10 cellular contexts compared by ENCODE assay signal in genomic region chr14:68403794-68404522, GRCh38.
DNase-seq lines count a peak whose midpoint lies in the region; ATAC-seq and TF ChIP-seq lines count a peak whose summit lies in the region.
"Had no signal": no experiment of that assay in that cellular context is flagged by ENCODE, and none has a peak within 500 bp of the region (broad histone marks: within the 10 kb centered on the region; RNA-seq: fewer than 3 reads in every experiment).

No MANE protein-coding gene starts in this region.

- DNase-seq in stimulated activated naive CD8-positive, alpha-beta T cell treated with anti-CD3 and anti-CD28 coated beads, Interleukin-15, Interleukin-2, amounts not matched to agents 100 U/mL and 50 U/mL, for 24 hours, result no peak
- no peak for DNase-seq in activated naive CD8-positive, alpha-beta T cell treated with anti-CD3 and anti-CD28 coated beads, Interleukin-2, amount 10 ng/mL, durations not matched to agents 7 days and 5 days
- DNase-seq in natural killer cell (no peak), NCI-H82 treated with DMSO at 0.1 percent for 48 hours (lab: John Stamatoyannopoulos, UW; ENCODE audit: unreplicated experiment) (no peak), neural progenitor cell (ENCODE audit: low spot score) (no peak), EL (no peak)
- DNase-seq: Kasumi-1; stimulated activated CD4-positive, alpha-beta T cell treated with anti-CD3 and anti-CD28 coated beads, Interleukin-2, amount 100 ng/mL, for 24 hours had no signal

- no peaks in the 10 kb centered on the region for H3K9me3 ChIP-seq in neural progenitor cell (ENCODE audit: low read depth)

- H3K27me3 ChIP-seq in neural progenitor cell, result no peaks in the 10 kb centered on the region

- no peaks in the 10 kb centered on the region for H3K36me3 ChIP-seq in neural progenitor cell

- H4K20me1 ChIP-seq in neural progenitor cell (ENCODE audit: low read depth), result no peaks in the 10 kb centered on the region

- H3F3A ChIP-seq in neural progenitor cell (ENCODE audit: low read depth), result peaks cover 5% of the 10 kb centered on the region

- peak overlapping the region; percentile 14 for H3K4me3 Mint-ChIP-seq in stimulated activated naive CD8-positive, alpha-beta T cell treated with anti-CD3 and anti-CD28 coated beads, Interleukin-15, Interleukin-2, amounts not matched to agents 100 ng/mL and 50 ng/mL, for 24 hours
- no peak overlapping the region for H3K4me3 Mint-ChIP-seq in activated naive CD8-positive, alpha-beta T cell treated with anti-CD3 and anti-CD28 coated beads, Interleukin-2, amount 10 ng/mL, durations not matched to agents 7 days and 5 days
- peak overlapping the region; percentile 32 for H3K4me3 Mint-ChIP-seq in natural killer cell
- no peak overlapping the region for H3K4me3 Mint-ChIP-seq in neural progenitor cell

- H3K4me2 ChIP-seq in neural progenitor cell, result no peak overlapping the region

- H2AFZ ChIP-seq in neural progenitor cell (replicated peaks), result no peak overlapping the region

- no peaks in the 10 kb centered on the region for H3K79me2 ChIP-seq in neural progenitor cell (ENCODE audit: low read depth)

- POLR2A ChIA-PET in activated naive CD8-positive, alpha-beta T cell treated with anti-CD3 and anti-CD28 coated beads, Interleukin-2, amount 10 ng/mL, durations not matched to agents 7 days and 5 days (lab: Charles Lee), result no interaction called here

- TF ChIP-seq CTCF in natural killer cell (IDR thresholded peaks at IDR 0.05) (no peak), neural progenitor cell (IDR thresholded peaks at IDR 0.05) (no peak)

- H3K9ac ChIP-seq in neural progenitor cell, result no peak overlapping the region

- H3K27ac ChIP-seq in neural progenitor cell, result no peak overlapping the region

- no peaks in the 10 kb centered on the region for H3K9me3 Mint-ChIP-seq in stimulated activated naive CD8-positive, alpha-beta T cell treated with anti-CD3 and anti-CD28 coated beads, Interleukin-15, Interleukin-2, amounts not matched to agents 100 ng/mL and 50 ng/mL, for 24 hours
- no peaks in the 10 kb centered on the region for H3K9me3 Mint-ChIP-seq in activated naive CD8-positive, alpha-beta T cell treated with anti-CD3 and anti-CD28 coated beads, Interleukin-2, amount 10 ng/mL, durations not matched to agents 7 days and 5 days
- H3K9me3 Mint-ChIP-seq in natural killer cell, result no peaks in the 10 kb centered on the region
- H3K9me3 Mint-ChIP-seq in neural progenitor cell, result no peaks in the 10 kb centered on the region

- H3K27me3 Mint-ChIP-seq in stimulated activated naive CD8-positive, alpha-beta T cell treated with anti-CD3 and anti-CD28 coated beads, Interleukin-15, Interleukin-2, amounts not matched to agents 100 ng/mL and 50 ng/mL, for 24 hours, result no peaks in the 10 kb centered on the region
- H3K27me3 Mint-ChIP-seq in activated naive CD8-positive, alpha-beta T cell treated with anti-CD3 and anti-CD28 coated beads, Interleukin-2, amount 10 ng/mL, durations not matched to agents 7 days and 5 days, result no peaks in the 10 kb centered on the region
- H3K27me3 Mint-ChIP-seq in natural killer cell (ENCODE audit: low read depth in 2 of 2), result no peaks in the 10 kb centered on the region
- no peaks in the 10 kb centered on the region for H3K27me3 Mint-ChIP-seq in neural progenitor cell (ENCODE audit: insufficient read depth, low read depth)

- H3K27ac Mint-ChIP-seq in stimulated activated naive CD8-positive, alpha-beta T cell treated with anti-CD3 and anti-CD28 coated beads, Interleukin-15, Interleukin-2, amounts not matched to agents 100 ng/mL and 50 ng/mL, for 24 hours, result peak overlapping the region; percentile 76
- H3K27ac Mint-ChIP-seq in activated naive CD8-positive, alpha-beta T cell treated with anti-CD3 and anti-CD28 coated beads, Interleukin-2, amount 10 ng/mL, durations not matched to agents 7 days and 5 days, result peak overlapping the region; percentile 8
- H3K27ac Mint-ChIP-seq in natural killer cell (peak overlapping the region; percentile 70 to 78), neural progenitor cell (no peak overlapping the region)

- H3K4me1 Mint-ChIP-seq in stimulated activated naive CD8-positive, alpha-beta T cell treated with anti-CD3 and anti-CD28 coated beads, Interleukin-15, Interleukin-2, amounts not matched to agents 100 ng/mL and 50 ng/mL, for 24 hours (ENCODE audit: low read depth), result peaks cover 77% of the 10 kb centered on the region
- H3K4me1 Mint-ChIP-seq in activated naive CD8-positive, alpha-beta T cell treated with anti-CD3 and anti-CD28 coated beads, Interleukin-2, amount 10 ng/mL, durations not matched to agents 7 days and 5 days, result peaks cover 22% of the 10 kb centered on the region
- H3K4me1 Mint-ChIP-seq in natural killer cell, result peaks cover 67 to 68% of the 10 kb centered on the region in 2 donors
- H3K4me1 Mint-ChIP-seq in neural progenitor cell, result peaks cover 44% of the 10 kb centered on the region

- ATAC-seq in stimulated activated naive CD8-positive, alpha-beta T cell treated with anti-CD3 and anti-CD28 coated beads, Interleukin-15, Interleukin-2, amounts not matched to agents 100 U/mL and 50 U/mL, for 24 hours, result no peak
- ATAC-seq in activated naive CD8-positive, alpha-beta T cell treated with anti-CD3 and anti-CD28 coated beads, Interleukin-2, amount 10 ng/mL, durations not matched to agents 7 days and 5 days (ENCODE audit: low read depth), result no peak
- ATAC-seq in natural killer cell (no peak), HG03045 (IDR thresholded peaks at IDR 0.05; ENCODE audit: unreplicated experiment) (no peak)

- intact Hi-C loops in natural killer cell (cut with micrococcal nuclease), result loop anchor here (10.0 kb wide), 3 partner anchors 119 to 381 kb away; no protein-coding TSS in a partner anchor

- peaks cover 25% of the 10 kb centered on the region for H3K4me1 ChIP-seq in neural progenitor cell

- no peaks in the 10 kb centered on the region for H3K36me3 Mint-ChIP-seq in stimulated activated naive CD8-positive, alpha-beta T cell treated with anti-CD3 and anti-CD28 coated beads, Interleukin-15, Interleukin-2, amounts not matched to agents 100 ng/mL and 50 ng/mL, for 24 hours (ENCODE audit: low read depth)
- peaks cover 8% of the 10 kb centered on the region for H3K36me3 Mint-ChIP-seq in activated naive CD8-positive, alpha-beta T cell treated with anti-CD3 and anti-CD28 coated beads, Interleukin-2, amount 10 ng/mL, durations not matched to agents 7 days and 5 days
- H3K36me3 Mint-ChIP-seq in natural killer cell (no peaks in the 10 kb centered on the region), neural progenitor cell (peaks cover 2% of the 10 kb centered on the region)

- no peak overlapping the region for H3K4me3 ChIP-seq in neural progenitor cell

Comparison
In these comparisons a context has a peak if more than half of its experiments do, and no peak if none do; other contexts are left out.
1. H3K4me3 Mint-ChIP-seq: peak in stimulated activated naive CD8-positive, alpha-beta T cell treated with anti-CD3 and anti-CD28 coated beads, Interleukin-15, Interleukin-2, amounts not matched to agents 100 ng/mL and 50 ng/mL, for 24 hours (single experiment) and natural killer cell (single experiment); none in activated naive CD8-positive, alpha-beta T cell treated with anti-CD3 and anti-CD28 coated beads, Interleukin-2, amount 10 ng/mL, durations not matched to agents 7 days and 5 days (single experiment) and neural progenitor cell (single experiment).